Comparison of ENCODE assay signal across 1 cellular context in the genomic region with DNA sequence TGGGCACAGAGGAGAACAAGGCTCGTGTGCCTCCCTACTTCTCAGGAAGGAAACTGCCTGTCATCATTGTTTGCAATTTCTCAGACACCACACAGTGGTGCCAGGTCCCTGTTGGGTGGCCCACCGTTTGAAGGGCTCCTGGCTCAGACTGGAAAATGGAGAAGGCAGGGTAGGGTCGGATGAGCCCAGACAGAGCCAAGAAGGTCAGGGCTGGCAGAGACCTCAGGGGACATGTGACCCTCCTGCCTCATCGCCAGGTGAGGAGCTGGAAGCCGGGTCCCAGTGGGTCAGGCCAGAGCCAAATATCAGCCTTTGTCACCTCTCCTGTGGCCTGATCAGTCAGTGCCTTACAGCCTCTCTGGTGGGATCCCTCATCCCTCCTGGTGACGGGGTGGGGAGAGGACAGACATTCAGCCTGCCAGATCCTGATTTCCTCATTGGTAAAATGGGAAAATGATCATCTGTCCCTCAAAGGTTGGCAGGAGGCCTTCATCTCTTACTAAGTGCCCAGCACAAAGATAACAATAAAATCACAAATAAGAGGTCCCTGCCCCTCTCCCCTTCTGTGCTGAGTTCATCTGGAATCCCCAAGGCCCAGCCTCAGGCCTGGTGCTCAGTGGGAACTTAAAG.
TF ChIP-seq lines count a peak whose summit lies in the region.

No MANE protein-coding gene starts in this region.

TF ChIP-seq in GM23338, 12 proteins besides CTCF, POLR2A, EP300 and RAD21 (continued from another document):
- TF ChIP-seq, protein P1, sequence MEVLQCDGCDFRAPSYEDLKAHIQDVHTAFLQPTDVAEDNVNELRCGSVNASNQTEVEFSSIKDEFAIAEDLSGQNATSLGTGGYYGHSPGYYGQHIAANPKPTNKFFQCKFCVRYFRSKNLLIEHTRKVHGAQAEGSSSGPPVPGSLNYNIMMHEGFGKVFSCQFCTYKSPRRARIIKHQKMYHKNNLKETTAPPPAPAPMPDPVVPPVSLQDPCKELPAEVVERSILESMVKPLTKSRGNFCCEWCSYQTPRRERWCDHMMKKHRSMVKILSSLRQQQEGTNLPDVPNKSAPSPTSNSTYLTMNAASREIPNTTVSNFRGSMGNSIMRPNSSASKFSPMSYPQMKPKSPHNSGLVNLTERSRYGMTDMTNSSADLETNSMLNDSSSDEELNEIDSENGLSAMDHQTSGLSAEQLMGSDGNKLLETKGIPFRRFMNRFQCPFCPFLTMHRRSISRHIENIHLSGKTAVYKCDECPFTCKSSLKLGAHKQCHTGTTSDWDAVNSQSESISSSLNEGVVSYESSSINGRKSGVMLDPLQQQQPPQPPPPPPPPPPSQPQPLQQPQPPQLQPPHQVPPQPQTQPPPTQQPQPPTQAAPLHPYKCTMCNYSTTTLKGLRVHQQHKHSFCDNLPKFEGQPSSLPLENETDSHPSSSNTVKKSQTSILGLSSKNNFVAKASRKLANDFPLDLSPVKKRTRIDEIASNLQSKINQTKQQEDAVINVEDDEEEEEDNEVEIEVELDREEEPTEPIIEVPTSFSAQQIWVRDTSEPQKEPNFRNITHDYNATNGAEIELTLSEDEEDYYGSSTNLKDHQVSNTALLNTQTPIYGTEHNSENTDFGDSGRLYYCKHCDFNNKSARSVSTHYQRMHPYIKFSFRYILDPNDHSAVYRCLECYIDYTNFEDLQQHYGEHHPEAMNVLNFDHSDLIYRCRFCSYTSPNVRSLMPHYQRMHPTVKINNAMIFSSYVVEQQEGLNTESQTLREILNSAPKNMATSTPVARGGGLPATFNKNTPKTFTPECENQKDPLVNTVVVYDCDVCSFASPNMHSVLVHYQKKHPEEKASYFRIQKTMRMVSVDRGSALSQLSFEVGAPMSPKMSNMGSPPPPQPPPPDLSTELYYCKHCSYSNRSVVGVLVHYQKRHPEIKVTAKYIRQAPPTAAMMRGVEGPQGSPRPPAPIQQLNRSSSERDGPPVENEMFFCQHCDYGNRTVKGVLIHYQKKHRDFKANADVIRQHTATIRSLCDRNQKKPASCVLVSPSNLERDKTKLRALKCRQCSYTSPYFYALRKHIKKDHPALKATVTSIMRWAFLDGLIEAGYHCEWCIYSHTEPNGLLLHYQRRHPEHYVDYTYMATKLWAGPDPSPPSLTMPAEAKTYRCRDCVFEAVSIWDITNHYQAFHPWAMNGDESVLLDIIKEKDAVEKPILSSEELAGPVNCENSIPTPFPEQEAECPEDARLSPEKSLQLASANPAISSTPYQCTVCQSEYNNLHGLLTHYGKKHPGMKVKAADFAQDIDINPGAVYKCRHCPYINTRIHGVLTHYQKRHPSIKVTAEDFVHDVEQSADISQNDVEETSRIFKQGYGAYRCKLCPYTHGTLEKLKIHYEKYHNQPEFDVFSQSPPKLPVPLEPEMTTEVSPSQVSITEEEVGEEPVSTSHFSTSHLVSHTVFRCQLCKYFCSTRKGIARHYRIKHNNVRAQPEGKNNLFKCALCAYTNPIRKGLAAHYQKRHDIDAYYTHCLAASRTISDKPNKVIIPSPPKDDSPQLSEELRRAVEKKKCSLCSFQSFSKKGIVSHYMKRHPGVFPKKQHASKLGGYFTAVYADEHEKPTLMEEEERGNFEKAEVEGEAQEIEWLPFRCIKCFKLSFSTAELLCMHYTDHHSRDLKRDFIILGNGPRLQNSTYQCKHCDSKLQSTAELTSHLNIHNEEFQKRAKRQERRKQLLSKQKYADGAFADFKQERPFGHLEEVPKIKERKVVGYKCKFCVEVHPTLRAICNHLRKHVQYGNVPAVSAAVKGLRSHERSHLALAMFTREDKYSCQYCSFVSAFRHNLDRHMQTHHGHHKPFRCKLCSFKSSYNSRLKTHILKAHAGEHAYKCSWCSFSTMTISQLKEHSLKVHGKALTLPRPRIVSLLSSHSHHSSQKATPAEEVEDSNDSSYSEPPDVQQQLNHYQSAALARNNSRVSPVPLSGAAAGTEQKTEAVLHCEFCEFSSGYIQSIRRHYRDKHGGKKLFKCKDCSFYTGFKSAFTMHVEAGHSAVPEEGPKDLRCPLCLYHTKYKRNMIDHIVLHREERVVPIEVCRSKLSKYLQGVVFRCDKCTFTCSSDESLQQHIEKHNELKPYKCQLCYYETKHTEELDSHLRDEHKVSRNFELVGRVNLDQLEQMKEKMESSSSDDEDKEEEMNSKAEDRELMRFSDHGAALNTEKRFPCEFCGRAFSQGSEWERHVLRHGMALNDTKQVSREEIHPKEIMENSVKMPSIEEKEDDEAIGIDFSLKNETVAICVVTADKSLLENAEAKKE (CRISPR knock-in tag; IDR thresholded peaks at IDR 0.05): no peak
- TF ChIP-seq ZNF114 (CRISPR knock-in tag; IDR thresholded peaks at IDR 0.05) (no peak), ZNF331 (CRISPR knock-in tag; IDR thresholded peaks at IDR 0.05; ENCODE audit: low read depth) (no peak), JUNB (IDR thresholded peaks at IDR 0.05; ENCODE audit: unreplicated experiment) (no peak), NANOG (IDR thresholded peaks at IDR 0.05; ENCODE audit: borderline replicate concordance) (no peak), EZH2 (IDR thresholded peaks at IDR 0.05; ENCODE audit: low read depth, unreplicated experiment) (no peak)
- TF ChIP-seq, protein P2, sequence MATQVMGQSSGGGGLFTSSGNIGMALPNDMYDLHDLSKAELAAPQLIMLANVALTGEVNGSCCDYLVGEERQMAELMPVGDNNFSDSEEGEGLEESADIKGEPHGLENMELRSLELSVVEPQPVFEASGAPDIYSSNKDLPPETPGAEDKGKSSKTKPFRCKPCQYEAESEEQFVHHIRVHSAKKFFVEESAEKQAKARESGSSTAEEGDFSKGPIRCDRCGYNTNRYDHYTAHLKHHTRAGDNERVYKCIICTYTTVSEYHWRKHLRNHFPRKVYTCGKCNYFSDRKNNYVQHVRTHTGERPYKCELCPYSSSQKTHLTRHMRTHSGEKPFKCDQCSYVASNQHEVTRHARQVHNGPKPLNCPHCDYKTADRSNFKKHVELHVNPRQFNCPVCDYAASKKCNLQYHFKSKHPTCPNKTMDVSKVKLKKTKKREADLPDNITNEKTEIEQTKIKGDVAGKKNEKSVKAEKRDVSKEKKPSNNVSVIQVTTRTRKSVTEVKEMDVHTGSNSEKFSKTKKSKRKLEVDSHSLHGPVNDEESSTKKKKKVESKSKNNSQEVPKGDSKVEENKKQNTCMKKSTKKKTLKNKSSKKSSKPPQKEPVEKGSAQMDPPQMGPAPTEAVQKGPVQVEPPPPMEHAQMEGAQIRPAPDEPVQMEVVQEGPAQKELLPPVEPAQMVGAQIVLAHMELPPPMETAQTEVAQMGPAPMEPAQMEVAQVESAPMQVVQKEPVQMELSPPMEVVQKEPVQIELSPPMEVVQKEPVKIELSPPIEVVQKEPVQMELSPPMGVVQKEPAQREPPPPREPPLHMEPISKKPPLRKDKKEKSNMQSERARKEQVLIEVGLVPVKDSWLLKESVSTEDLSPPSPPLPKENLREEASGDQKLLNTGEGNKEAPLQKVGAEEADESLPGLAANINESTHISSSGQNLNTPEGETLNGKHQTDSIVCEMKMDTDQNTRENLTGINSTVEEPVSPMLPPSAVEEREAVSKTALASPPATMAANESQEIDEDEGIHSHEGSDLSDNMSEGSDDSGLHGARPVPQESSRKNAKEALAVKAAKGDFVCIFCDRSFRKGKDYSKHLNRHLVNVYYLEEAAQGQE (IDR thresholded peaks at IDR 0.05; ENCODE audit: unreplicated experiment): no peak
